ENCODE assay signal across 2 cellular contexts in the genomic region with DNA sequence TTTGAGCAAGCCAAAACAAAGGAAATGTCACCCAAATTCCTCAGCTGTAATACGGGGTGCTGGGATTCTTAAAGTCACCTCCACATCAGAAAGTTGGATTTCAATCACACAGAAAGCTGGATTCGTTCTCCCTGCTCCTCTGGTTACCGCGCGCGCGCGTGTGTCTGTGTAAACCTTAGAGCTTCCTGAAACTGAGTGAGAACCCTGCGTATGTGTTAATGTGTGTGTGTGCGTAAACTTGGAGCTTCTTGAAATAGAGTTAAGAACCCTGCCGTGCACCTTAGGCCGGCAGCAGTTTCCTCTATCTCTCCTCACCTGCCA.
TF ChIP-seq lines count a peak whose summit lies in the region.

No MANE protein-coding gene starts in this region.

TF ChIP-seq in SK-N-SH treated with all-trans-retinoic acid at 6 μM for 48 hours, 23 proteins besides CTCF, POLR2A, EP300 and RAD21:
- TF ChIP-seq POU6F1 (CRISPR knock-in tag; IDR thresholded peaks at IDR 0.05; ENCODE audit: borderline replicate concordance, low read depth): no peak
- no peak for TF ChIP-seq ARNTL (CRISPR knock-in tag; IDR thresholded peaks at IDR 0.05; ENCODE audit: borderline replicate concordance, low read depth)
- TF ChIP-seq RARB (CRISPR knock-in tag; IDR thresholded peaks at IDR 0.05): no peak
- no peak for TF ChIP-seq TCF4 (CRISPR knock-in tag; IDR thresholded peaks at IDR 0.05; ENCODE audit: borderline replicate concordance)
- no peak for TF ChIP-seq ZFP3 (CRISPR knock-in tag; IDR thresholded peaks at IDR 0.05)
- TF ChIP-seq CREB5 (CRISPR knock-in tag; IDR thresholded peaks at IDR 0.05; ENCODE audit: low read depth): no peak
- TF ChIP-seq CSDC2 (CRISPR knock-in tag; IDR thresholded peaks at IDR 0.05): no peak
- TF ChIP-seq BACH2 (CRISPR knock-in tag; IDR thresholded peaks at IDR 0.05; ENCODE audit: borderline replicate concordance): no peak
- TF ChIP-seq CSRNP3 (CRISPR knock-in tag; IDR thresholded peaks at IDR 0.05): no peak
- no peak for TF ChIP-seq ISL1 (CRISPR knock-in tag; IDR thresholded peaks at IDR 0.05)
- TF ChIP-seq TOX (CRISPR knock-in tag; IDR thresholded peaks at IDR 0.05; ENCODE audit: borderline replicate concordance): no peak
- TF ChIP-seq ZNF70 (CRISPR knock-in tag; IDR thresholded peaks at IDR 0.05): no peak
- no peak for TF ChIP-seq ZNF565 (CRISPR knock-in tag; conservative IDR thresholded peaks at IDR 0.05; ENCODE audit: low read depth)

TF ChIP-seq in endothelial cell of umbilical vein, 7 proteins besides CTCF, POLR2A, EP300 and RAD21:
- TF ChIP-seq POLR2AphosphoS5 (IDR thresholded peaks at IDR 0.05; ENCODE audit: insufficient read depth, low read depth, low read length): no peak
- TF ChIP-seq MYC (IDR thresholded peaks at IDR 0.05; ENCODE audit: low read depth, low read length): no peak
- no peak for TF ChIP-seq GATA2 (IDR thresholded peaks at IDR 0.05; ENCODE audit: insufficient read depth, insufficient read length, low read depth, low read length)
- TF ChIP-seq FOS (IDR thresholded peaks at IDR 0.05; ENCODE audit: borderline replicate concordance, insufficient read depth, low read length): no peak
- TF ChIP-seq EZH2 (IDR thresholded peaks at IDR 0.05; ENCODE audit: borderline replicate concordance, low read depth, low read length, severe bottlenecking): no peak
- TF ChIP-seq JUN (IDR thresholded peaks at IDR 0.05; ENCODE audit: borderline replicate concordance, insufficient read depth, insufficient read length, low read depth): no peak
- TF ChIP-seq, protein P1, sequence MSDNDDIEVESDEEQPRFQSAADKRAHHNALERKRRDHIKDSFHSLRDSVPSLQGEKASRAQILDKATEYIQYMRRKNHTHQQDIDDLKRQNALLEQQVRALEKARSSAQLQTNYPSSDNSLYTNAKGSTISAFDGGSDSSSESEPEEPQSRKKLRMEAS (IDR thresholded peaks at IDR 0.05; ENCODE audit: insufficient read depth, insufficient read length): no peak
TF ChIP-seq in endothelial cell of umbilical vein: peak in this region for 0.
